1 cellular context compared by ENCODE assay signal in genomic region chr7:120865191-120865976, GRCh38.
TF ChIP-seq lines count a peak whose summit lies in the region.

No MANE protein-coding gene starts in this region.

TF ChIP-seq in GM12878, 131 proteins besides CTCF, POLR2A, EP300 and RAD21:
- no peak for TF ChIP-seq ZBTB40 (IDR thresholded peaks at IDR 0.05; ENCODE audit: borderline replicate concordance)
- no peak for TF ChIP-seq CBFB (IDR thresholded peaks at IDR 0.05; ENCODE audit: low read depth)
- TF ChIP-seq RBBP5 (conservative IDR thresholded peaks at IDR 0.05): no peak
- TF ChIP-seq MTA2 (IDR thresholded peaks at IDR 0.05; ENCODE audit: low read depth): peak; percentile 61; the same call in 1 of the 2 replicates
- no peak for TF ChIP-seq CEBPZ (IDR thresholded peaks at IDR 0.05; ENCODE audit: low read depth, low read length)
- no peak for TF ChIP-seq BCL11A (IDR thresholded peaks at IDR 0.05; ENCODE audit: low read depth, low read length)
- peak; percentile 27; the same call in 1 of the 2 replicates for TF ChIP-seq RELB (IDR thresholded peaks at IDR 0.05; ENCODE audit: low read depth)
- peak; percentile 40 to 48; a peak in 2 of 4 replicates for TF ChIP-seq IKZF2 (IDR thresholded peaks at IDR 0.05)
- no peak for TF ChIP-seq JUND (IDR thresholded peaks at IDR 0.05; ENCODE audit: low read depth, low read length)
- TF ChIP-seq IKZF1 (conservative IDR thresholded peaks at IDR 0.05): peak; percentile 64
- no peak for TF ChIP-seq PML (IDR thresholded peaks at IDR 0.05; ENCODE audit: low read length)
- no peak for TF ChIP-seq ZNF592 (IDR thresholded peaks at IDR 0.05)
- no peak for TF ChIP-seq HDAC2 (IDR thresholded peaks at IDR 0.05)
- TF ChIP-seq STAT1 (conservative IDR thresholded peaks at IDR 0.05): no peak
- no peak for TF ChIP-seq RFX5 (IDR thresholded peaks at IDR 0.05; ENCODE audit: low read depth, low read length)
- TF ChIP-seq BMI1 (IDR thresholded peaks at IDR 0.05; ENCODE audit: borderline replicate concordance): no peak
- TF ChIP-seq BCL3 (IDR thresholded peaks at IDR 0.05; ENCODE audit: borderline replicate concordance, insufficient read depth, low read depth, low read length, poor library complexity, severe bottlenecking): no peak
- TF ChIP-seq NR2F1 (conservative IDR thresholded peaks at IDR 0.05): peak; percentile 69
- peak; percentile 47 for TF ChIP-seq ATF7 (IDR thresholded peaks at IDR 0.05; ENCODE audit: low read depth)
- no peak for TF ChIP-seq E4F1 (IDR thresholded peaks at IDR 0.05; ENCODE audit: borderline replicate concordance, partially characterized antibody)
- no peak for TF ChIP-seq FOS (IDR thresholded peaks at IDR 0.05; ENCODE audit: borderline replicate concordance, extremely low read depth, insufficient read length)
- TF ChIP-seq RUNX3 (IDR thresholded peaks at IDR 0.05; ENCODE audit: low read length): peak; percentile 11; the same call in 1 of the 2 replicates
- TF ChIP-seq MEF2B (IDR thresholded peaks at IDR 0.05; ENCODE audit: partially characterized antibody, poor library complexity, severe bottlenecking): peak; percentile 78
- peak; percentile 44; the same call in 1 of the 2 replicates for TF ChIP-seq MEF2A (IDR thresholded peaks at IDR 0.05; ENCODE audit: insufficient read depth, low read depth, low read length)
